ENCODE assay signal across 21 cellular contexts in genomic region chr6:101800598-101800997, GRCh38.
DNase-seq lines count a peak whose midpoint lies in the region; ATAC-seq and TF ChIP-seq lines count a peak whose summit lies in the region.
"Had no signal": no experiment of that assay in that cellular context is flagged by ENCODE, and none has a peak within 500 bp of the region (broad histone marks: within the 10 kb centered on the region; RNA-seq: fewer than 3 reads in every experiment).

No MANE protein-coding gene starts in this region.

- H3K4me3 Mint-ChIP-seq in activated naive CD4-positive, alpha-beta T cell treated with anti-CD3 and anti-CD28 coated beads for 36 hours = no peak overlapping the region
- H3K4me3 Mint-ChIP-seq: CD4-positive, alpha-beta memory T cell had no signal

- H3K27me3 Mint-ChIP-seq in activated naive CD4-positive, alpha-beta T cell treated with anti-CD3 and anti-CD28 coated beads for 36 hours (ENCODE audit: low read depth) = no peaks in the 10 kb centered on the region
- H3K27me3 Mint-ChIP-seq: CD4-positive, alpha-beta memory T cell had no signal

- no peak overlapping the region for H3K27ac Mint-ChIP-seq in activated naive CD4-positive, alpha-beta T cell treated with anti-CD3 and anti-CD28 coated beads for 36 hours
- H3K27ac Mint-ChIP-seq: CD4-positive, alpha-beta memory T cell had no signal

- POLR2A ChIA-PET in PC-9 (lab: Charles Lee; ENCODE audit: unreplicated experiment) = no interaction called here

- H2BK15ac ChIP-seq in neuronal stem cell (ENCODE audit: low read length) = no peak overlapping the region

- DNase-seq in NCI-H1092 treated with DMSO at 0.1 percent for 48 hours (lab: John Stamatoyannopoulos, UW) (peak; percentile 26), NCI-H1092 (lab: John Stamatoyannopoulos, UW) (no peak), GM23248 (no peak), PC-9 (no peak), neuronal stem cell (ENCODE audit: low spot score) (no peak), HCEC 1CT (no peak)
- DNase-seq in activated naive CD4-positive, alpha-beta T cell treated with anti-CD3 and anti-CD28 coated beads for 36 hours = no peak
- DNase-seq in stimulated activated naive CD8-positive, alpha-beta T cell treated with anti-CD3 and anti-CD28 coated beads, Interleukin-15, Interleukin-2, amounts not matched to agents 100 U/mL and 50 U/mL, for 24 hours = no peak
- DNase-seq: Caco-2; CD4-positive, alpha-beta memory T cell; DND-41; GOT3; MM.1S; NCI-H1048; NCI-H1436 treated with DMSO at 0.1 percent for 48 hours; NCI-H2029 treated with DMSO at 0.1 percent for 48 hours; NCI-H510A treated with DMSO at 0.1 percent for 48 hours; Right ventricle myocardium superior; T-helper 2 cell had no signal

- WGBS in GM23248 (ENCODE audit: low coverage in 1 of 2, low lambda C conversion rate in 2 of 2, missing lambda C conversion rate in 2 of 2), 2 experiments = 46 to 54% methylated on average over 3 of the region's 3 CpGs
- WGBS in neuronal stem cell (ENCODE audit: extremely low coverage in 2 of 2, insufficient read length in 2 of 2, insufficient replicate concordance in 1 of 2), 2 donors = no CpG with 5 or more reads among the region's 3 CpGs

- H3K27ac ChIP-seq in GM23248 (no peak overlapping the region), PC-9 (no peak overlapping the region), neuronal stem cell (replicated peaks; ENCODE audit: low read length) (no peak overlapping the region)
- H3K27ac ChIP-seq: 22Rv1; BLaER1 treated with 17β-estradiol and CSF1 and Interleukin-3, amounts not matched to agents 10 nM and 100 nM had no signal

- no peak overlapping the region for H3K23ac ChIP-seq in neuronal stem cell (ENCODE audit: low read depth, low read length, poor library complexity)

- H3K9me2 ChIP-seq in GM23248 (ENCODE audit: insufficient read depth) = no peaks in the 10 kb centered on the region
- H3K9me2 ChIP-seq in PC-9 (ENCODE audit: insufficient read depth) = no peaks in the 10 kb centered on the region

- peak overlapping the region; percentile 7; the same call in 1 of the 2 replicates for H2AFZ ChIP-seq in GM23248
- 0 out of 2 replicates have a peak overlapping the region, but pooled peaks have one; percentile 9 for H2AFZ ChIP-seq in PC-9
- H2AFZ ChIP-seq in neuronal stem cell (ENCODE audit: low read length) = peak overlapping the region; percentile 34

- H4K91ac ChIP-seq in neuronal stem cell (ENCODE audit: low read depth, low read length, poor library complexity) = no peak overlapping the region

- ATAC-seq in stimulated activated naive CD8-positive, alpha-beta T cell treated with anti-CD3 and anti-CD28 coated beads, Interleukin-15, Interleukin-2, amounts not matched to agents 100 U/mL and 50 U/mL, for 24 hours = no peak

- CTCF ChIA-PET in PC-9 (lab: Charles Lee) = no interaction called here
- CTCF ChIA-PET in activated naive CD4-positive, alpha-beta T cell treated with anti-CD3 and anti-CD28 coated beads for 36 hours (lab: Charles Lee) = no interaction called here

- H3K9me3 Mint-ChIP-seq in activated naive CD4-positive, alpha-beta T cell treated with anti-CD3 and anti-CD28 coated beads for 36 hours = peaks cover 5% of the 10 kb centered on the region

- H3K79me2 ChIP-seq in GM23248 (ENCODE audit: insufficient read depth) (no peaks in the 10 kb centered on the region), PC-9 (ENCODE audit: low read depth) (no peaks in the 10 kb centered on the region)

- no peaks in the 10 kb centered on the region for H3K79me1 ChIP-seq in neuronal stem cell (ENCODE audit: low read depth, low read length)

- H3K27me3 ChIP-seq in GM23248 (replicated peaks; ENCODE audit: insufficient read depth) = no peaks in the 10 kb centered on the region
- H3K27me3 ChIP-seq in PC-9 (ENCODE audit: insufficient read depth, low read depth) = no peaks in the 10 kb centered on the region
- no peaks in the 10 kb centered on the region for H3K27me3 ChIP-seq in neuronal stem cell (ENCODE audit: control insufficient read depth in 3 of 3, insufficient read depth in 3 of 3, low read depth in 1 of 3, low read length in 3 of 3)
- H3K27me3 ChIP-seq: BLaER1 treated with 17β-estradiol and CSF1 and Interleukin-3, amounts not matched to agents 10 nM and 100 nM had no signal

- no TSS peak for BruUV-seq in PC-9 (replicated peaks; lab: Mats Ljungman, UMichigan)

- no peak overlapping the region for H2BK5ac ChIP-seq in neuronal stem cell (ENCODE audit: low read length)

- H3K4me2 ChIP-seq in GM23248 (ENCODE audit: unreplicated experiment) (no peak overlapping the region), PC-9 (no peak overlapping the region), neuronal stem cell (ENCODE audit: insufficient read depth, low read length, poor library complexity, severe bottlenecking) (no peak overlapping the region)
- H3K4me2 ChIP-seq: BLaER1 treated with 17β-estradiol and CSF1 and Interleukin-3, amounts not matched to agents 10 nM and 100 nM had no signal

- intact Hi-C loops in PC-9 (cut with micrococcal nuclease; ENCODE audit: unreplicated experiment) = no loop called here
- intact Hi-C loops in activated naive CD4-positive, alpha-beta T cell treated with anti-CD3 and anti-CD28 coated beads for 36 hours (cut with micrococcal nuclease) = no loop called here

- H3K4me1 ChIP-seq in GM23248 (ENCODE audit: insufficient read depth) (peaks cover 7% of the 10 kb centered on the region; the same call in 1 of the 2 replicates), PC-9 (replicated peaks; ENCODE audit: insufficient read depth) (no peaks in the 10 kb centered on the region), neuronal stem cell (ENCODE audit: control insufficient read depth in 2 of 2, insufficient read depth in 1 of 2, low read depth in 1 of 2, low read length in 2 of 2) (no peaks in the 10 kb centered on the region)
- H3K4me1 ChIP-seq: BLaER1 treated with 17β-estradiol and CSF1 and Interleukin-3, amounts not matched to agents 10 nM and 100 nM; Caco-2 had no signal

- no peak overlapping the region for H3K9ac ChIP-seq in GM23248
- H3K9ac ChIP-seq in neuronal stem cell (ENCODE audit: low read depth, low read length, poor library complexity) = no peak overlapping the region
- H3K9ac ChIP-seq: BLaER1 treated with 17β-estradiol and CSF1 and Interleukin-3, amounts not matched to agents 10 nM and 100 nM had no signal

- H3K36me3 ChIP-seq in GM23248 (ENCODE audit: low read depth) = no peaks in the 10 kb centered on the region
- no peaks in the 10 kb centered on the region for H3K36me3 ChIP-seq in PC-9 (ENCODE audit: low read depth)
- no peaks in the 10 kb centered on the region for H3K36me3 ChIP-seq in neuronal stem cell (replicated peaks in 1 of 2; ENCODE audit: control insufficient read depth in 2 of 2, insufficient read depth in 2 of 2, low read length in 2 of 2)
- H3K36me3 ChIP-seq: BLaER1 treated with 17β-estradiol and CSF1 and Interleukin-3, amounts not matched to agents 10 nM and 100 nM had no signal

- no peaks in the 10 kb centered on the region for H3K36me3 Mint-ChIP-seq in activated naive CD4-positive, alpha-beta T cell treated with anti-CD3 and anti-CD28 coated beads for 36 hours (ENCODE audit: low read depth)
- H3K36me3 Mint-ChIP-seq: CD4-positive, alpha-beta memory T cell had no signal

- no peak overlapping the region for H2AK5ac ChIP-seq in neuronal stem cell (ENCODE audit: low read depth, low read length)

- H2BK120ac ChIP-seq in neuronal stem cell (ENCODE audit: low read depth, low read length) = no peak overlapping the region

- no peak overlapping the region for H3K14ac ChIP-seq in neuronal stem cell (ENCODE audit: low read length)

- no peak overlapping the region for H4K8ac ChIP-seq in neuronal stem cell (ENCODE audit: low read depth, low read length)

- H4K20me1 ChIP-seq in GM23248 (ENCODE audit: insufficient read depth) (no peaks in the 10 kb centered on the region), PC-9 (ENCODE audit: insufficient read depth) (no peaks in the 10 kb centered on the region)
- H4K20me1 ChIP-seq: BLaER1 treated with 17β-estradiol and CSF1 and Interleukin-3, amounts not matched to agents 10 nM and 100 nM had no signal

- TF ChIP-seq CTCF in PC-9 (conservative IDR thresholded peaks at IDR 0.05) = no peak

- in situ Hi-C loops in GM23248 (cut with MboI) = no loop called here

- H3K4ac ChIP-seq in neuronal stem cell (ENCODE audit: low read length) = no peak overlapping the region

- no peak overlapping the region for H2BK12ac ChIP-seq in neuronal stem cell (ENCODE audit: low read length)

- H3K4me3 ChIP-seq in GM23248 (no peak overlapping the region), PC-9 (no peak overlapping the region), neuronal stem cell (ENCODE audit: low read length in 2 of 2) (no peak overlapping the region)
- H3K4me3 ChIP-seq: BLaER1 treated with 17β-estradiol and CSF1 and Interleukin-3, amounts not matched to agents 10 nM and 100 nM had no signal

- H3K4me1 Mint-ChIP-seq in activated naive CD4-positive, alpha-beta T cell treated with anti-CD3 and anti-CD28 coated beads for 36 hours (ENCODE audit: low read depth) = no peaks in the 10 kb centered on the region
- H3K4me1 Mint-ChIP-seq: CD4-positive, alpha-beta memory T cell had no signal

- H3F3A ChIP-seq in GM23248 (ENCODE audit: insufficient read depth) (0 out of 2 replicates have a peak, but pooled peaks cover 3% of the 10 kb centered on the region), PC-9 (ENCODE audit: insufficient read depth, low read depth) (no peaks in the 10 kb centered on the region)

- H3K9me3 ChIP-seq in GM23248 (ENCODE audit: low read depth) (no peaks in the 10 kb centered on the region), PC-9 (ENCODE audit: insufficient read depth, low read depth) (no peaks in the 10 kb centered on the region), neuronal stem cell (replicated peaks in 1 of 2; ENCODE audit: control insufficient read depth in 2 of 2, insufficient read depth in 1 of 2, low read depth in 1 of 2, low read length in 2 of 2) (no peaks in the 10 kb centered on the region)
- H3K9me3 ChIP-seq: BLaER1 treated with 17β-estradiol and CSF1 and Interleukin-3, amounts not matched to agents 10 nM and 100 nM; Caco-2 had no signal

- no peak overlapping the region for H3K18ac ChIP-seq in neuronal stem cell (ENCODE audit: low read length)
